8 cellular contexts compared by ENCODE assay signal in genomic region chr3:66220602-66221377, GRCh38. TPM values are rescaled to one million over a fixed set of nuclear protein-coding genes. Genes with fewer than 3 reads are reported as not detected.
DNase-seq lines count a peak whose midpoint lies in the region; ATAC-seq, FAIRE-seq and TF ChIP-seq lines count a peak whose summit lies in the region.

SLC25A26 (plus strand) TSS chr3:66221001; CDS start chr3:66221095, 94 bp downstream.

- H3K36me3 ChIP-seq in pancreas (no peaks in the 10 kb centered on the region), tibial artery (peaks cover 0 to 5% (median 0%) of the 10 kb centered on the region in 3 donors)

- peak; percentile 65 for FAIRE-seq in pancreas (lab: Jason Lieb, UNC)

- WGBS in pancreas, 2 donors, result 0 to 1% methylated on average over 56 of the region's 56 CpGs

- no peaks in the 10 kb centered on the region for H3K9me3 ChIP-seq in pancreas
- no peaks in the 10 kb centered on the region for H3K9me3 ChIP-seq in tibial artery

- H3K4me3 ChIP-seq in GM12864 (ENCODE audit: low read depth, low read length) (peak within 1 kb of the TSS; percentile 56), pancreas (peak within 1 kb of the TSS; percentile 61 to 76 (median 66)), tibial artery (peak within 1 kb of the TSS; percentile 68 to 77)

- H3K27ac ChIP-seq in pancreas (peak within 1 kb of the TSS; percentile 53 to 66 (median 62)), tibial artery (peak within 1 kb of the TSS; percentile 81 to 85)

- peaks cover 0 to 8% (median 5%) of the 10 kb centered on the region in 3 donors for H3K4me1 ChIP-seq in pancreas
- H3K4me1 ChIP-seq in tibial artery, result peaks cover 0 to 13% (median 6%) of the 10 kb centered on the region in 4 donors

- intact Hi-C loops in Right ventricle myocardium inferior (cut with DNase I), result no loop called here
- intact Hi-C loops in pancreas (cut with DNase I), result no loop called here
- intact Hi-C loops in tibial artery (cut with DNase I; ENCODE audit: low total_unique reads), result no loop called here

- DNase-seq in GM12864 (ENCODE audit: low read depth) (peak; percentile 92), NCI-H1417 (lab: John Stamatoyannopoulos, UW) (peak; percentile 89 to 97 (median 93)), SW 1271 (lab: John Stamatoyannopoulos, UW) (peak; percentile 73 to 84), Right ventricle myocardium inferior (ENCODE audit: missing footprints) (peak; percentile 96), pancreas (peak; percentile 91 to 98 (median 97)), tibial artery (peak; percentile 97 to 98)
- DNase-seq in activated naive CD8-positive, alpha-beta T cell treated with anti-CD3 and anti-CD28 coated beads, Interleukin-2, amount 50 U/mL, for 16 hours (ENCODE audit: low read depth, low spot score), result peak; percentile 94

- H3K27me3 ChIP-seq in pancreas, result no peaks in the 10 kb centered on the region
- H3K27me3 ChIP-seq in tibial artery, result no peaks in the 10 kb centered on the region

- peak; percentile 100 for ATAC-seq in HG02759 (IDR thresholded peaks at IDR 0.05; ENCODE audit: unreplicated experiment)
- peak; percentile 99 for ATAC-seq in Right ventricle myocardium inferior
- ATAC-seq in pancreas, result peak; percentile 97 to 99 (median 98)

- TF ChIP-seq CTCF in GM12864 (IDR thresholded peaks at IDR 0.05; ENCODE audit: low read depth, low read length, missing control alignments) (no peak), pancreas (IDR thresholded peaks at IDR 0.05) (peak in 1 of 4 donors; percentile 7), tibial artery (IDR thresholded peaks at IDR 0.05) (no peak)

RNA-seq across cellular contexts. Expression of gene SLC25A26, which starts in this region (rescaled TPM):
- total RNA-seq in Right ventricle myocardium inferior (45.9 TPM), pancreas (10 to 100 TPM in 2 of 6 donors, 1 to 10 TPM in 4; 9.3 to 13.6 (median 9.9) TPM)
- 10 to 100 TPM in 1 of 2 donors, 1 to 10 TPM in 1; 5.1 to 13.0 TPM for polyA plus RNA-seq in pancreas

Comparison
In these comparisons a context has a peak if more than half of its experiments do, and no peak if none do; other contexts are left out.
1. Peak in every context shown above with its lines: DNase-seq, ATAC-seq, H3K4me3 ChIP-seq and H3K27ac ChIP-seq.